ENCODE assay signal across 8 cellular contexts in genomic region chr5:139755892-139756671, GRCh38. TPM values are rescaled to one million over a fixed set of nuclear protein-coding genes. Genes with fewer than 3 reads are reported as not detected.
DNase-seq lines count a peak whose midpoint lies in the region; ATAC-seq and TF ChIP-seq lines count a peak whose summit lies in the region.

No MANE protein-coding gene starts in this region.

- DNase-seq in Right ventricle myocardium inferior (ENCODE audit: missing footprints) (peak; percentile 49), Right ventricle myocardium superior (no peak), RPMI8226 (peak; percentile 46), stomach (peak; percentile 32), DMS153 (lab: John Stamatoyannopoulos, UW) (no peak), colonic mucosa (no peak)
- no peak for DNase-seq in NK-92 treated with Interleukin-12 subunit alpha and Interleukin-12 subunit beta, amount 100 ng/mL, for 24 hours (lab: John Stamatoyannopoulos, UW)

- TF ChIP-seq CTCF in stomach (IDR thresholded peaks at IDR 0.05): no peak
- TF ChIP-seq CTCF in colonic mucosa (IDR thresholded peaks at IDR 0.05): no peak

- H3K9ac ChIP-seq in iPS-15b (ENCODE audit: low read depth, low read length) (no peak overlapping the region), colonic mucosa (ENCODE audit: low read depth in 2 of 2, low read length in 2 of 2) (no peak overlapping the region)

- H3K27me3 ChIP-seq in iPS-15b (ENCODE audit: control insufficient read depth, insufficient read depth, low read length) (peaks cover 88% of the 10 kb centered on the region), stomach (peaks cover 10 to 77% (median 37%) of the 10 kb centered on the region in 3 donors), colonic mucosa (peaks cover 27% of the 10 kb centered on the region)

- no peaks in the 10 kb centered on the region for H3K36me3 ChIP-seq in iPS-15b (ENCODE audit: control insufficient read depth, insufficient read depth, low read length)
- no peaks in the 10 kb centered on the region for H3K36me3 ChIP-seq in stomach
- no peaks in the 10 kb centered on the region for H3K36me3 ChIP-seq in colonic mucosa

- H3K9me3 ChIP-seq in iPS-15b (ENCODE audit: control insufficient read depth, insufficient read depth, low read length) (no peaks in the 10 kb centered on the region), stomach (no peaks in the 10 kb centered on the region), colonic mucosa (no peaks in the 10 kb centered on the region)

- no peak for TF ChIP-seq EP300 in stomach (IDR thresholded peaks at IDR 0.05)

- no peak for TF ChIP-seq POLR2A in stomach (IDR thresholded peaks at IDR 0.05)

- H3K27ac ChIP-seq in stomach (no peak overlapping the region), colonic mucosa (no peak overlapping the region)

- H3K4me1 ChIP-seq in iPS-15b (ENCODE audit: control insufficient read depth, insufficient read depth, low read length) (no peaks in the 10 kb centered on the region), stomach (peaks cover 11 to 19% (median 14%) of the 10 kb centered on the region in 4 donors), colonic mucosa (no peaks in the 10 kb centered on the region)

- ATAC-seq in Right ventricle myocardium inferior (no peak), Right ventricle myocardium superior (ENCODE audit: poor library complexity) (no peak)

- WGBS in stomach, 5 donors: 11 to 19% (median 13%) methylated on average over 27 to 52 of the region's 52 CpGs

- H3K4me3 ChIP-seq in iPS-15b (ENCODE audit: low read depth, low read length): peak overlapping the region; percentile 36
- peak overlapping the region; percentile 6 to 30 (median 17) for H3K4me3 ChIP-seq in stomach
- no peak overlapping the region for H3K4me3 ChIP-seq in colonic mucosa

- intact Hi-C loops in Right ventricle myocardium inferior (cut with DNase I) (no loop called here), Right ventricle myocardium superior (cut with DNase I) (no loop called here), stomach (cut with DNase I; ENCODE audit: low total_unique reads) (no loop called here), colonic mucosa (cut with DNase I) (no loop called here)

RNA-seq across cellular contexts. Expression of gene PSD2, which starts 39.5 kb away (rescaled TPM):
- total RNA-seq in Right ventricle myocardium inferior (not detected), Right ventricle myocardium superior (not detected), stomach (under 1 TPM in 1 of 5 donors, not detected in 4; 0.73 TPM), colonic mucosa (under 1 TPM; 0.05 to 0.11 TPM)
- polyA plus RNA-seq in stomach: under 1 TPM in 1 of 3 donors, not detected in 2; 0.05 TPM

Comparison
In these comparisons a context has a peak if more than half of its experiments do, and no peak if none do; other contexts are left out.
1. DNase-seq: peak in Right ventricle myocardium inferior (single experiment), RPMI8226 (single experiment) and stomach (single experiment); none in Right ventricle myocardium superior (single experiment), DMS153 (single experiment), colonic mucosa (single experiment) and NK-92 treated with Interleukin-12 subunit alpha and Interleukin-12 subunit beta, amount 100 ng/mL, for 24 hours (single experiment).